1 cellular context compared by ENCODE assay signal in the genomic region with DNA sequence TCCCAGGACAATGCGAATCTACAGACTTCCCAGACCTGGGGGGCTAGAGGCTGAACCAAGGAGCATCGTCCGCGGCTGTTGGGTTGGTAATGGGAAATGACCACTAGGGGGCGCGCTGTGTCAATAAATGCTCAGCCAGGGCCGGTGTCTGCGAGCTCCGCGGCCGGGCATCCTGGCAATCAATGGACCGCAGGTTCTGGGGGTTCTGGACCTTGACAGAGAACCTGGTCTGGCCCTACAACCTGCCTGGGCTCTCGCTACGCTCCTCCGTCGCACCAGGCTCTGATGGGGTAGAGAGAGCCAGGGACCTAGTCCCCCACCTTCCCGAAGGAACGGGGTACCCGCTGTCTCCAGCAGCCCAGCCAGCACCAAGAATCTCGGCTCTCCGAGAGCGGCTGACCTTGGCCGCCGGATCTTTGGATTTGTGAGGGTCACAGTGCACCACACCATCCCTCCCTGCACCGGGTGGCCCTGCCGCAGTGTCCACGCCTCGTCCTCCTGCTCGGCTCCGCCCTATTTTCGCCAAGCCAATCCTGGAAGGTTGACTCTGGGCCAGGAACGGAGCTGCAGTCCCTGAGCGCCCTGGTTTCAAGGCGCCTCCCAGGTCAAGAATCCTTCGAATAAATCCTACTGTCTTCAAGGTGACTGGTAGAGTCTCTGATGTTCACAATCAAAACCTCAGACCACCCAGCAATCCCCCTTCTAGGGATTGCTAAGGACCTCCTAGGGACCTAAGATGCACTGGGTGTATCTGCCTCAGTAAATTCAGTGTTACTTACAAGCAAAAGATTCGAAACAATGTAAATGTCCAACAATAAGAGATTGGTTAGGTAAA.
A peak's percentile ranks its signal among the peaks of the same experiment; 100 is the strongest.
TF ChIP-seq lines count a peak whose summit lies in the region.

No MANE protein-coding gene starts in this region.

TF ChIP-seq in HepG2, 621 proteins besides CTCF, POLR2A, EP300 and RAD21 (continued from another document and continues in another):
- TF ChIP-seq, protein P1, sequence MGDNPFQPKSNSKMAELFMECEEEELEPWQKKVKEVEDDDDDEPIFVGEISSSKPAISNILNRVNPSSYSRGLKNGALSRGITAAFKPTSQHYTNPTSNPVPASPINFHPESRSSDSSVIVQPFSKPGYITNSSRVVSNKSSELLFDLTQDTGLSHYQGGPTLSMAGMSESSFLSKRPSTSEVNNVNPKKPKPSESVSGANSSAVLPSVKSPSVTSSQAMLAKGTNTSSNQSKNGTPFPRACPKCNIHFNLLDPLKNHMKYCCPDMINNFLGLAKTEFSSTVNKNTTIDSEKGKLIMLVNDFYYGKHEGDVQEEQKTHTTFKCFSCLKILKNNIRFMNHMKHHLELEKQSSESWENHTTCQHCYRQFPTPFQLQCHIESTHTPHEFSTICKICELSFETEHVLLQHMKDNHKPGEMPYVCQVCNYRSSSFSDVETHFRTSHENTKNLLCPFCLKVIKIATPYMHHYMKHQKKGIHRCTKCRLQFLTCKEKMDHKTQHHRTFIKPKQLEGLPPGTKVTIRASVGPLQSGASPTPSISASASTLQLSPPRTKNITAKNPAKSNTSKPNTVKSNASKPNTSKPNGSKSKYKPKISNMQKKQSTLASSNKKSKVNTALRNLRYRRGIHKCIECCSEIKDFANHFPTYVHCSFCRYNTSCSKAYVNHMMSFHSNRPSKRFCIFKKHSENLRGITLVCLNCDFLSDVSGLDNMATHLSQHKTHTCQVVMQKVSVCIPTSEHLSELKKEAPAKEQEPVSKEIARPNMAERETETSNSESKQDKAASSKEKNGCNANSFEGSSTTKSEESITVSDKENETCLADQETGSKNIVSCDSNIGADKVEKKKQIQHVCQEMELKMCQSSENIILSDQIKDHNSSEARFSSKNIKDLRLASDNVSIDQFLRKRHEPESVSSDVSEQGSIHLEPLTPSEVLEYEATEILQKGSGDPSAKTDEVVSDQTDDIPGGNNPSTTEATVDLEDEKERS (CRISPR knock-in tag; IDR thresholded peaks at IDR 0.05): peak; percentile 85
- TF ChIP-seq TOE1 (CRISPR knock-in tag; IDR thresholded peaks at IDR 0.05): no peak
- TF ChIP-seq, protein P2, sequence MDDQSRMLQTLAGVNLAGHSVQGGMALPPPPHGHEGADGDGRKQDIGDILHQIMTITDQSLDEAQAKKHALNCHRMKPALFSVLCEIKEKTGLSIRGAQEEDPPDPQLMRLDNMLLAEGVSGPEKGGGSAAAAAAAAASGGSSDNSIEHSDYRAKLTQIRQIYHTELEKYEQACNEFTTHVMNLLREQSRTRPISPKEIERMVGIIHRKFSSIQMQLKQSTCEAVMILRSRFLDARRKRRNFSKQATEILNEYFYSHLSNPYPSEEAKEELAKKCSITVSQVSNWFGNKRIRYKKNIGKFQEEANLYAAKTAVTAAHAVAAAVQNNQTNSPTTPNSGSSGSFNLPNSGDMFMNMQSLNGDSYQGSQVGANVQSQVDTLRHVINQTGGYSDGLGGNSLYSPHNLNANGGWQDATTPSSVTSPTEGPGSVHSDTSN (CRISPR knock-in tag; IDR thresholded peaks at IDR 0.05; ENCODE audit: borderline replicate concordance): no peak
- 0 out of 4 replicates have a peak, but pooled peaks of 1 of the 2 experiments have one; percentile 15 for TF ChIP-seq KLF16 (CRISPR knock-in tag; IDR thresholded peaks at IDR 0.05)
- no peak; the same call in 1 of the 2 replicates for TF ChIP-seq SMAD3 (CRISPR knock-in tag; IDR thresholded peaks at IDR 0.05)
- TF ChIP-seq ZNF773 (CRISPR knock-in tag; IDR thresholded peaks at IDR 0.05; ENCODE audit: borderline replicate concordance): no peak
- no peak for TF ChIP-seq ZKSCAN5 (CRISPR knock-in tag; IDR thresholded peaks at IDR 0.05)
- TF ChIP-seq NFE2L2 (IDR thresholded peaks at IDR 0.05; ENCODE audit: low read length): no peak
- no peak for TF ChIP-seq U2AF1 (optimal IDR thresholded peaks at IDR 0.05; ENCODE audit: low read depth, low read length)
- TF ChIP-seq ZNF772 (CRISPR knock-in tag; IDR thresholded peaks at IDR 0.05): peak; percentile 93
- peak; percentile 80 for TF ChIP-seq ZNF619 (CRISPR knock-in tag; IDR thresholded peaks at IDR 0.05)
- no peak for TF ChIP-seq ZSCAN20 (CRISPR knock-in tag; IDR thresholded peaks at IDR 0.05; ENCODE audit: borderline replicate concordance)
- no peak for TF ChIP-seq ZKSCAN1 (IDR thresholded peaks at IDR 0.05; ENCODE audit: low read length)
- TF ChIP-seq NPAS2 (CRISPR knock-in tag; IDR thresholded peaks at IDR 0.05; ENCODE audit: borderline replicate concordance): no peak
- TF ChIP-seq, protein P3, sequence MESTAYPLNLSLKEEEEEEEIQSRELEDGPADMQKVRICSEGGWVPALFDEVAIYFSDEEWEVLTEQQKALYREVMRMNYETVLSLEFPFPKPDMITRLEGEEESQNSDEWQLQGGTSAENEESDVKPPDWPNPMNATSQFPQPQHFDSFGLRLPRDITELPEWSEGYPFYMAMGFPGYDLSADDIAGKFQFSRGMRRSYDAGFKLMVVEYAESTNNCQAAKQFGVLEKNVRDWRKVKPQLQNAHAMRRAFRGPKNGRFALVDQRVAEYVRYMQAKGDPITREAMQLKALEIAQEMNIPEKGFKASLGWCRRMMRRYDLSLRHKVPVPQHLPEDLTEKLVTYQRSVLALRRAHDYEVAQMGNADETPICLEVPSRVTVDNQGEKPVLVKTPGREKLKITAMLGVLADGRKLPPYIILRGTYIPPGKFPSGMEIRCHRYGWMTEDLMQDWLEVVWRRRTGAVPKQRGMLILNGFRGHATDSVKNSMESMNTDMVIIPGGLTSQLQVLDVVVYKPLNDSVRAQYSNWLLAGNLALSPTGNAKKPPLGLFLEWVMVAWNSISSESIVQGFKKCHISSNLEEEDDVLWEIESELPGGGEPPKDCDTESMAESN (CRISPR knock-in tag; conservative IDR thresholded peaks at IDR 0.05): no peak
- 0 out of 2 replicates have a peak, but pooled peaks have one; percentile 17 for TF ChIP-seq YEATS2 (CRISPR knock-in tag; IDR thresholded peaks at IDR 0.05; ENCODE audit: borderline replicate concordance)
- 0 out of 2 replicates have a peak, but pooled peaks have one; percentile 1 for TF ChIP-seq GABPA (IDR thresholded peaks at IDR 0.05; ENCODE audit: low read depth, low read length)
- TF ChIP-seq GABPA (CRISPR knock-in tag; IDR thresholded peaks at IDR 0.05; ENCODE audit: low read depth): no peak; the same call in 1 of the 2 replicates
- no peak for TF ChIP-seq AGO1 (IDR thresholded peaks at IDR 0.05; ENCODE audit: low read depth, low read length, poor library complexity, severe bottlenecking)
- TF ChIP-seq, protein P4, sequence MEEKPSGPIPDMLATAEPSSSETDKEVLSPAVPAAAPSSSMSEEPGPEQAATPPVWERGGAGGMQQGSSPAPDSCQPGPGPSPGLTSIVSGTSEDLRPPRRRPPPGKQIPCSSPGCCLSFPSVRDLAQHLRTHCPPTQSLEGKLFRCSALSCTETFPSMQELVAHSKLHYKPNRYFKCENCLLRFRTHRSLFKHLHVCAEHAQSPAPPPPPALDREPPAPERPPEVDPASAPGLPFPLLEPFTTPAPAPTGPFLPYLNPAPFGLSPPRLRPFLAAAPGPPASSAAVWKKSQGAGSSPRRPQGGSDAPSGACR (CRISPR knock-in tag; IDR thresholded peaks at IDR 0.05): no peak
- TF ChIP-seq, protein P5, sequence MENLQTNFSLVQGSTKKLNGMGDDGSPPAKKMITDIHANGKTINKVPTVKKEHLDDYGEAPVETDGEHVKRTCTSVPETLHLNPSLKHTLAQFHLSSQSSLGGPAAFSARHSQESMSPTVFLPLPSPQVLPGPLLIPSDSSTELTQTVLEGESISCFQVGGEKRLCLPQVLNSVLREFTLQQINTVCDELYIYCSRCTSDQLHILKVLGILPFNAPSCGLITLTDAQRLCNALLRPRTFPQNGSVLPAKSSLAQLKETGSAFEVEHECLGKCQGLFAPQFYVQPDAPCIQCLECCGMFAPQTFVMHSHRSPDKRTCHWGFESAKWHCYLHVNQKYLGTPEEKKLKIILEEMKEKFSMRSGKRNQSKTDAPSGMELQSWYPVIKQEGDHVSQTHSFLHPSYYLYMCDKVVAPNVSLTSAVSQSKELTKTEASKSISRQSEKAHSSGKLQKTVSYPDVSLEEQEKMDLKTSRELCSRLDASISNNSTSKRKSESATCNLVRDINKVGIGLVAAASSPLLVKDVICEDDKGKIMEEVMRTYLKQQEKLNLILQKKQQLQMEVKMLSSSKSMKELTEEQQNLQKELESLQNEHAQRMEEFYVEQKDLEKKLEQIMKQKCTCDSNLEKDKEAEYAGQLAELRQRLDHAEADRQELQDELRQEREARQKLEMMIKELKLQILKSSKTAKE (CRISPR knock-in tag; IDR thresholded peaks at IDR 0.05; ENCODE audit: borderline replicate concordance): no peak; the same call in 1 of the 2 replicates
- no peak for TF ChIP-seq KLF11 (CRISPR knock-in tag; IDR thresholded peaks at IDR 0.05)
- TF ChIP-seq NFYC (CRISPR knock-in tag; IDR thresholded peaks at IDR 0.05): no peak
- no peak for TF ChIP-seq ZNF558 (CRISPR knock-in tag; IDR thresholded peaks at IDR 0.05; ENCODE audit: borderline replicate concordance)
- no peak for TF ChIP-seq SRF (IDR thresholded peaks at IDR 0.05; ENCODE audit: low read depth, low read length)
- TF ChIP-seq ZNF317 (CRISPR knock-in tag; IDR thresholded peaks at IDR 0.05): peak; percentile 55; the same call in 1 of the 2 replicates
- no peak; the same call in 1 of the 2 replicates for TF ChIP-seq HMG20B (CRISPR knock-in tag; conservative IDR thresholded peaks at IDR 0.05)
- no peak for TF ChIP-seq ATRX (CRISPR knock-in tag; IDR thresholded peaks at IDR 0.05; ENCODE audit: borderline replicate concordance)
- TF ChIP-seq ZNF205 (CRISPR knock-in tag; IDR thresholded peaks at IDR 0.05): 0 out of 2 replicates have a peak, but pooled peaks have one; percentile 16
- TF ChIP-seq ZNF570 (CRISPR knock-in tag; IDR thresholded peaks at IDR 0.05; ENCODE audit: borderline replicate concordance): no peak
- TF ChIP-seq GATA4 (IDR thresholded peaks at IDR 0.05; ENCODE audit: borderline replicate concordance, low read depth): no peak
- no peak for TF ChIP-seq NFIB (CRISPR knock-in tag; IDR thresholded peaks at IDR 0.05; ENCODE audit: borderline replicate concordance)
- peak; percentile 21 for TF ChIP-seq ZNF407 (CRISPR knock-in tag; IDR thresholded peaks at IDR 0.05; ENCODE audit: not compliant biosample characterization)
- TF ChIP-seq ZNF784 (CRISPR knock-in tag; IDR thresholded peaks at IDR 0.05; ENCODE audit: borderline replicate concordance): no peak; the same call in 1 of the 2 replicates
- TF ChIP-seq CENPBD1 (CRISPR knock-in tag; IDR thresholded peaks at IDR 0.05; ENCODE audit: borderline replicate concordance, low read depth): no peak; the same call in 1 of the 2 replicates
- TF ChIP-seq MYNN (CRISPR knock-in tag; IDR thresholded peaks at IDR 0.05; ENCODE audit: low read depth): no peak
- TF ChIP-seq CREB1 (IDR thresholded peaks at IDR 0.05): no peak
- no peak for TF ChIP-seq CREB1 (CRISPR knock-in tag; IDR thresholded peaks at IDR 0.05)
- TF ChIP-seq HOXD1 (CRISPR knock-in tag; IDR thresholded peaks at IDR 0.05): 0 out of 2 replicates have a peak, but pooled peaks have one; percentile 20
